Comparison of ENCODE assay signal across 8 cellular contexts in genomic region chr2:231926761-231927565, GRCh38. TPM values are rescaled to one million over a fixed set of nuclear protein-coding genes. Genes with fewer than 3 reads are reported as not detected.
A peak's percentile ranks its signal among the peaks of the same experiment; 100 is the strongest.
DNase-seq lines count a peak whose midpoint lies in the region; ATAC-seq and TF ChIP-seq lines count a peak whose summit lies in the region.

No MANE protein-coding gene starts in this region.

- H3K4me1 ChIP-seq in ascending aorta: peaks cover 8 to 9% of the 10 kb centered on the region in 2 donors

- H3K9me3 ChIP-seq in ascending aorta: no peaks in the 10 kb centered on the region

- peak; percentile 51 for DNase-seq in MV-4-11 (lab: John Stamatoyannopoulos, UW)
- peak in 1 of 2 donors; percentile 48 for DNase-seq in ascending aorta (ENCODE audit: low spot score in 2 of 2)
- DNase-seq in kidney tubule cell (ENCODE audit: low spot score): peak; percentile 58
- DNase-seq in stimulated activated CD8-positive, alpha-beta memory T cell treated with anti-CD3 and anti-CD28 coated beads, Interleukin-15, amount 100 ng/mL, for 48 hours (ENCODE audit: low read depth in 2 of 2): peak; percentile 8 to 12

- H3K4me3 ChIP-seq in ascending aorta: peak overlapping the region; percentile 50 to 63

- no peaks in the 10 kb centered on the region for H3K27me3 ChIP-seq in ascending aorta

- H3K27ac ChIP-seq in ascending aorta: no peak overlapping the region

- H3K36me3 ChIP-seq in ascending aorta: no peaks in the 10 kb centered on the region

- no peak for ATAC-seq in HG02763 (IDR thresholded peaks at IDR 0.05; ENCODE audit: unreplicated experiment)
- ATAC-seq in GM19467 (IDR thresholded peaks at IDR 0.05; ENCODE audit: unreplicated experiment): no peak
- ATAC-seq in HG02885 (IDR thresholded peaks at IDR 0.05; ENCODE audit: poor library complexity, unreplicated experiment): no peak

- TF ChIP-seq CTCF in GM12873 (IDR thresholded peaks at IDR 0.05; ENCODE audit: insufficient read depth, low read depth, low read length, missing control alignments): peak; percentile 11
- TF ChIP-seq CTCF in ascending aorta (IDR thresholded peaks at IDR 0.05): no peak

- intact Hi-C loops in ascending aorta (cut with DNase I): loop anchor here (5.0 to 10.0 kb wide), 2 partner anchors 400 to 598 kb away; partner anchors contain the start of genes CHRND and PRSS56

RNA-seq across cellular contexts. Expression of gene NPPC, which starts 0.8 kb away (rescaled TPM):
- not detected for total RNA-seq in ascending aorta

RNA-seq across cellular contexts. Expression of gene DIS3L2, which starts 34.5 kb away (rescaled TPM):
- 20.6 TPM for total RNA-seq in ascending aorta
